Comparison of ENCODE assay signal across 8 cellular contexts in the genomic region with DNA sequence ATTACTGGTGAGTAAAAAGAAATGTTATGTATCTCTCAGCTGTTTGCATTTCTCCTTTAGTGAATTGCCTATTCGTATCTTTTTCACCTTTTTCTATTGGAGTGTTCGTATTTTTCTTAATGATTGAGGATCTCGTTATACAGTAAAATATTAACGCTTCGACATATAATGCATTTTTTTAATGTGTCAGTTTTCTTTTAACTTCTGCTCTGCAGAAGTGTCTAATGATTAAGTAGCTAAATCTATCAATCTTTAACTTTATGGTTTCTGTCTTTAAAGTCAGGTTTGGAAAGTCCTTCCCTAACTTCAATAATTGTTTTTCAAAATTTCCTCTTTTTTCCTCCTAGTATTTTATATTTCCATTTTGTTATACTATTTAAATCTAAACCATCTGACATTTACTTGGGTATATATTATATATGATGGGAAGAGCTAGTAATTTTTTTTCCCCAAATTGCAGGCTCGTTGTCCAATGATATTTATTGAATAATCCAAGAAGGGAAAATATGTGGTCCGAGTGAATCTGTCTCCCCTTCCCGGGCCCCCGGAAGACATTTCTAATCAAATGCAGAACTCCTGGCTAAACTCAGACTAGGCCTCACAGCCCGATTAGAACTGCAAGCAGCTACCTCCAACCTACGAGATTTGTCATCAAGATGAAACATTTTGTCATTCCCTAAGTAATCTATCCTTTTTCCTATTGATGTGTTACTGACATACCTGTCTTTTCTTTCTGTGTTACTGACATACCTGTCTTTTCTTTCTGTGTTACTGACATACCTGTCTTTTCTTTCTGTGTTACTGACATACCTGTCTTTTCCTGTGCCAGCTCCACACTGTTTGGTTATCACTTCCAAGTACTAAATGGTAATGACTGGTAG. TPM values are rescaled to one million over a fixed set of nuclear protein-coding genes. Genes with fewer than 3 reads are reported as not detected.
A peak's percentile ranks its signal among the peaks of the same experiment; 100 is the strongest.
DNase-seq lines count a peak whose midpoint lies in the region; ATAC-seq and TF ChIP-seq lines count a peak whose summit lies in the region.

No MANE protein-coding gene starts in this region.

- no peak for TF ChIP-seq CTCF in osteoblast (IDR thresholded peaks at IDR 0.05; ENCODE audit: extremely low read depth, low read depth, low read length)

- H3K79me2 ChIP-seq in osteoblast (ENCODE audit: insufficient read depth, low read length): no peaks in the 10 kb centered on the region

- H3K27me3 ChIP-seq in osteoblast (ENCODE audit: insufficient read depth, low read length): no peaks in the 10 kb centered on the region

- no peaks in the 10 kb centered on the region for H3K9me3 ChIP-seq in osteoblast (ENCODE audit: low read depth, low read length)

- peak; percentile 43 for DNase-seq in activated naive CD4-positive, alpha-beta T cell treated with Interleukin-2 at 50 U/mL for 16 hours
- no peak for DNase-seq in activated naive CD4-positive, alpha-beta T cell (lab: John Stamatoyannopoulos, UW)
- no peak for DNase-seq in effector memory CD8-positive, alpha-beta T cell
- DNase-seq in osteoblast (ENCODE audit: insufficient read length, low spot score, missing footprints): peak; percentile 63
- no peak for DNase-seq in NCI-H2029 treated with DMSO at 0.1 percent for 48 hours (lab: John Stamatoyannopoulos, UW)

- peak overlapping the region; percentile 94 for H2AFZ ChIP-seq in osteoblast (ENCODE audit: low read length)

- peaks cover 28% of the 10 kb centered on the region for H3K4me1 ChIP-seq in osteoblast (ENCODE audit: insufficient read depth, low read length)

- peak overlapping the region; percentile 73 to 78 for H3K4me3 Mint-ChIP-seq in effector memory CD8-positive, alpha-beta T cell

- H3K4me3 ChIP-seq in osteoblast (ENCODE audit: insufficient read depth, low read length): peak overlapping the region; percentile 16

- no peaks in the 10 kb centered on the region for H3K27me3 Mint-ChIP-seq in effector memory CD8-positive, alpha-beta T cell

- peak overlapping the region; percentile 97 to 98 for H3K27ac Mint-ChIP-seq in effector memory CD8-positive, alpha-beta T cell

- no peaks in the 10 kb centered on the region for H4K20me1 ChIP-seq in osteoblast (ENCODE audit: insufficient read depth, low read length)

- peaks cover 45 to 48% of the 10 kb centered on the region in 2 donors for H3K4me1 Mint-ChIP-seq in effector memory CD8-positive, alpha-beta T cell (ENCODE audit: low read depth in 2 of 2)

- no peaks in the 10 kb centered on the region for H3K36me3 ChIP-seq in osteoblast (ENCODE audit: insufficient read depth, low read length)

- H3K4me2 ChIP-seq in osteoblast (ENCODE audit: insufficient read depth, low read length): peak overlapping the region; percentile 65

- ATAC-seq in SK-N-SH treated with all-trans-retinoic acid at 6 μM for 48 hours (peak; percentile 50; the same call in 2 of the 3 replicates), HG03439 (IDR thresholded peaks at IDR 0.05; ENCODE audit: unreplicated experiment) (no peak), GM21723 (IDR thresholded peaks at IDR 0.05; ENCODE audit: unreplicated experiment) (no peak)
- ATAC-seq in effector memory CD8-positive, alpha-beta T cell (replicated peaks): no peak

- H3K27ac ChIP-seq in osteoblast (ENCODE audit: low read depth, low read length): peak overlapping the region; percentile 82

- peaks cover 14% of the 10 kb centered on the region for H3K36me3 Mint-ChIP-seq in effector memory CD8-positive, alpha-beta T cell (ENCODE audit: insufficient read depth)

- no peaks in the 10 kb centered on the region for H3K9me3 Mint-ChIP-seq in effector memory CD8-positive, alpha-beta T cell

TF ChIP-seq in SK-N-SH treated with all-trans-retinoic acid at 6 μM for 48 hours, 23 proteins besides CTCF, POLR2A, EP300 and RAD21 (continues in another document):
- no peak for TF ChIP-seq ARNTL (CRISPR knock-in tag; IDR thresholded peaks at IDR 0.05; ENCODE audit: borderline replicate concordance, low read depth)
- TF ChIP-seq, protein P1, sequence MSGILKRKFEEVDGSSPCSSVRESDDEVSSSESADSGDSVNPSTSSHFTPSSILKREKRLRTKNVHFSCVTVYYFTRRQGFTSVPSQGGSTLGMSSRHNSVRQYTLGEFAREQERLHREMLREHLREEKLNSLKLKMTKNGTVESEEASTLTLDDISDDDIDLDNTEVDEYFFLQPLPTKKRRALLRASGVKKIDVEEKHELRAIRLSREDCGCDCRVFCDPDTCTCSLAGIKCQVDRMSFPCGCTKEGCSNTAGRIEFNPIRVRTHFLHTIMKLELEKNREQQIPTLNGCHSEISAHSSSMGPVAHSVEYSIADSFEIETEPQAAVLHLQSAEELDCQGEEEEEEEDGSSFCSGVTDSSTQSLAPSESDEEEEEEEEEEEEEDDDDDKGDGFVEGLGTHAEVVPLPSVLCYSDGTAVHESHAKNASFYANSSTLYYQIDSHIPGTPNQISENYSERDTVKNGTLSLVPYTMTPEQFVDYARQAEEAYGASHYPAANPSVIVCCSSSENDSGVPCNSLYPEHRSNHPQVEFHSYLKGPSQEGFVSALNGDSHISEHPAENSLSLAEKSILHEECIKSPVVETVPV (CRISPR knock-in tag; IDR thresholded peaks at IDR 0.05): no peak
- no peak for TF ChIP-seq TOX (CRISPR knock-in tag; IDR thresholded peaks at IDR 0.05; ENCODE audit: borderline replicate concordance)
- TF ChIP-seq, protein P2, sequence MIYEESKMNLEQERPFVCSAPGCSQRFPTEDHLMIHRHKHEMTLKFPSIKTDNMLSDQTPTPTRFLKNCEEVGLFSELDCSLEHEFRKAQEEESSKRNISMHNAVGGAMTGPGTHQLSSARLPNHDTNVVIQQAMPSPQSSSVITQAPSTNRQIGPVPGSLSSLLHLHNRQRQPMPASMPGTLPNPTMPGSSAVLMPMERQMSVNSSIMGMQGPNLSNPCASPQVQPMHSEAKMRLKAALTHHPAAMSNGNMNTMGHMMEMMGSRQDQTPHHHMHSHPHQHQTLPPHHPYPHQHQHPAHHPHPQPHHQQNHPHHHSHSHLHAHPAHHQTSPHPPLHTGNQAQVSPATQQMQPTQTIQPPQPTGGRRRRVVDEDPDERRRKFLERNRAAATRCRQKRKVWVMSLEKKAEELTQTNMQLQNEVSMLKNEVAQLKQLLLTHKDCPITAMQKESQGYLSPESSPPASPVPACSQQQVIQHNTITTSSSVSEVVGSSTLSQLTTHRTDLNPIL (CRISPR knock-in tag; IDR thresholded peaks at IDR 0.05; ENCODE audit: low read depth): no peak
- TF ChIP-seq, protein P3, sequence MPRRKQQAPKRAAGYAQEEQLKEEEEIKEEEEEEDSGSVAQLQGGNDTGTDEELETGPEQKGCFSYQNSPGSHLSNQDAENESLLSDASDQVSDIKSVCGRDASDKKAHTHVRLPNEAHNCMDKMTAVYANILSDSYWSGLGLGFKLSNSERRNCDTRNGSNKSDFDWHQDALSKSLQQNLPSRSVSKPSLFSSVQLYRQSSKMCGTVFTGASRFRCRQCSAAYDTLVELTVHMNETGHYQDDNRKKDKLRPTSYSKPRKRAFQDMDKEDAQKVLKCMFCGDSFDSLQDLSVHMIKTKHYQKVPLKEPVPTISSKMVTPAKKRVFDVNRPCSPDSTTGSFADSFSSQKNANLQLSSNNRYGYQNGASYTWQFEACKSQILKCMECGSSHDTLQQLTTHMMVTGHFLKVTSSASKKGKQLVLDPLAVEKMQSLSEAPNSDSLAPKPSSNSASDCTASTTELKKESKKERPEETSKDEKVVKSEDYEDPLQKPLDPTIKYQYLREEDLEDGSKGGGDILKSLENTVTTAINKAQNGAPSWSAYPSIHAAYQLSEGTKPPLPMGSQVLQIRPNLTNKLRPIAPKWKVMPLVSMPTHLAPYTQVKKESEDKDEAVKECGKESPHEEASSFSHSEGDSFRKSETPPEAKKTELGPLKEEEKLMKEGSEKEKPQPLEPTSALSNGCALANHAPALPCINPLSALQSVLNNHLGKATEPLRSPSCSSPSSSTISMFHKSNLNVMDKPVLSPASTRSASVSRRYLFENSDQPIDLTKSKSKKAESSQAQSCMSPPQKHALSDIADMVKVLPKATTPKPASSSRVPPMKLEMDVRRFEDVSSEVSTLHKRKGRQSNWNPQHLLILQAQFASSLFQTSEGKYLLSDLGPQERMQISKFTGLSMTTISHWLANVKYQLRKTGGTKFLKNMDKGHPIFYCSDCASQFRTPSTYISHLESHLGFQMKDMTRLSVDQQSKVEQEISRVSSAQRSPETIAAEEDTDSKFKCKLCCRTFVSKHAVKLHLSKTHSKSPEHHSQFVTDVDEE (CRISPR knock-in tag; IDR thresholded peaks at IDR 0.05): no peak
- TF ChIP-seq RARB (CRISPR knock-in tag; IDR thresholded peaks at IDR 0.05): no peak
- no peak for TF ChIP-seq ZNF70 (CRISPR knock-in tag; IDR thresholded peaks at IDR 0.05)
- TF ChIP-seq ISL1 (CRISPR knock-in tag; IDR thresholded peaks at IDR 0.05): no peak
- TF ChIP-seq, protein P4, sequence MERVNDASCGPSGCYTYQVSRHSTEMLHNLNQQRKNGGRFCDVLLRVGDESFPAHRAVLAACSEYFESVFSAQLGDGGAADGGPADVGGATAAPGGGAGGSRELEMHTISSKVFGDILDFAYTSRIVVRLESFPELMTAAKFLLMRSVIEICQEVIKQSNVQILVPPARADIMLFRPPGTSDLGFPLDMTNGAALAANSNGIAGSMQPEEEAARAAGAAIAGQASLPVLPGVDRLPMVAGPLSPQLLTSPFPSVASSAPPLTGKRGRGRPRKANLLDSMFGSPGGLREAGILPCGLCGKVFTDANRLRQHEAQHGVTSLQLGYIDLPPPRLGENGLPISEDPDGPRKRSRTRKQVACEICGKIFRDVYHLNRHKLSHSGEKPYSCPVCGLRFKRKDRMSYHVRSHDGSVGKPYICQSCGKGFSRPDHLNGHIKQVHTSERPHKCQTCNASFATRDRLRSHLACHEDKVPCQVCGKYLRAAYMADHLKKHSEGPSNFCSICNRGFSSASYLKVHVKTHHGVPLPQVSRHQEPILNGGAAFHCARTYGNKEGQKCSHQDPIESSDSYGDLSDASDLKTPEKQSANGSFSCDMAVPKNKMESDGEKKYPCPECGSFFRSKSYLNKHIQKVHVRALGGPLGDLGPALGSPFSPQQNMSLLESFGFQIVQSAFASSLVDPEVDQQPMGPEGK (CRISPR knock-in tag; IDR thresholded peaks at IDR 0.05; ENCODE audit: borderline replicate concordance): no peak
- TF ChIP-seq BACH2 (CRISPR knock-in tag; IDR thresholded peaks at IDR 0.05; ENCODE audit: borderline replicate concordance): no peak
- TF ChIP-seq ZC3H10 (CRISPR knock-in tag; IDR thresholded peaks at IDR 0.05): no peak

RNA-seq across cellular contexts. Expression of a gene that starts 17.2 kb away (rescaled TPM):
- total RNA-seq in osteoblast: 55.7 and 70.7 TPM in 2 replicates

Comparison
In these comparisons a context has a peak if more than half of its experiments do, and no peak if none do; other contexts are left out.
1. DNase-seq: peak in activated naive CD4-positive, alpha-beta T cell treated with Interleukin-2 at 50 U/mL for 16 hours (single experiment) and osteoblast (single experiment); none in activated naive CD4-positive, alpha-beta T cell (0 of 4), effector memory CD8-positive, alpha-beta T cell (0 of 3) and NCI-H2029 treated with DMSO at 0.1 percent for 48 hours (single experiment).